ENCODE assay signal across 23 cellular contexts in the genomic region with DNA sequence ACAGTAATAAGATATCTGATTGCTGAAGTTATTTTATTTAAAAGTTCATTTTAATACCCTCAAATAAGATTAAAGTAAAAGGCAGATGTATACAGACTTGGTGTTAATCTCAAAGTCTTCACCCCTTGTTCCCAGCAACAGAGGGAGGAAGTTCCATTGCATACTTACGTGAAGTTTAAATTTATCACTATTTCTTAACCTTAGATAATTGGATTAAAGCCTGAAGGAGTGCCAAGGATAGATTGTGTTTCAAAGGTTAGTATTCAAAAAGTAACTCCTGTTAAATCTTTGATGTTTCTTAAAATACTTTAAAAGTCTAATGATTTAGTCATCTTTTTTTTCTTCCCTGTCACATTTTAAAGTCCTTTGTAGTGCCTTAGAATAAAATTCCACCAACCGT.
"Had no signal": no experiment of that assay in that cellular context is flagged by ENCODE, and none has a peak within 500 bp of the region (broad histone marks: within the 10 kb centered on the region; RNA-seq: fewer than 3 reads in every experiment).

No MANE protein-coding gene starts in this region.

- H3K36me3 ChIP-seq: prostate gland had no signal

- H3K27ac Mint-ChIP-seq: activated naive CD8-positive, alpha-beta T cell; activated T-cell treated with anti-CD3 and anti-CD28 coated beads, Interleukin-2, amount 50 U/mL, for 24 hours; activated T-helper 2 cell treated with anti-CD3 and anti-CD28 coated beads, Interferon-gamma antibody, Interleukin-2, Interleukin-4, amounts not matched to agents 10 μg/mL and 5 μg/mL and 100 μg/mL, durations not matched to agents 14 hours and 24 hours and 36 hours; naive thymus-derived CD8-positive, alpha-beta T cell; T-cell; T-helper 2 cell treated with Interferon-gamma antibody and Interleukin-4, amounts not matched to agents 5 μg/mL and 100 μg/mL, for 36 hours had no signal

- H3K4me3 ChIP-seq: adrenal gland, coronary artery, esophagus squamous epithelium, heart left ventricle, lung, prostate gland, right atrium auricular region, upper lobe of right lung had no signal

- DNase-seq: activated CD4-positive, alpha-beta T cell treated with anti-CD3 and anti-CD28 coated beads for 1 hour; activated CD4-positive, alpha-beta T cell treated with anti-CD3 and anti-CD28 coated beads, Interleukin-2, amount 50 U/mL, for 4 hours; activated CD8-positive, alpha-beta memory T cell treated with anti-CD3 and anti-CD28 coated beads for 24 hours; activated CD8-positive, alpha-beta memory T cell treated with anti-CD3 and anti-CD28 coated beads, Interleukin-2, amount 50 U/mL, for 4 hours; activated naive CD4-positive, alpha-beta T cell; activated T-cell treated with anti-CD3 and anti-CD28 coated beads, Interleukin-2, amount 50 U/mL, for 24 hours; endodermal cell; esophagus squamous epithelium; heart left ventricle; islet precursor cell; naive thymus-derived CD8-positive, alpha-beta T cell; stimulated activated CD4-positive, alpha-beta T cell treated with anti-CD3 and anti-CD28 coated beads, Interleukin-4, amount 100 ng/mL, for 24 hours; stimulated activated naive CD8-positive, alpha-beta T cell treated with anti-CD3 and anti-CD28 coated beads, Interleukin-15, Interleukin-2, amounts not matched to agents 100 U/mL and 50 U/mL, for 24 hours; T-cell; upper lobe of right lung had no signal

- H3K27me3 Mint-ChIP-seq: activated naive CD8-positive, alpha-beta T cell; activated T-cell treated with anti-CD3 and anti-CD28 coated beads, Interleukin-2, amount 50 U/mL, for 24 hours; naive thymus-derived CD8-positive, alpha-beta T cell; T-cell had no signal

- H3K4me1 ChIP-seq: adrenal gland, esophagus squamous epithelium, heart left ventricle, prostate gland, right atrium auricular region, upper lobe of right lung had no signal

- H3K4me1 Mint-ChIP-seq: endodermal cell, T-cell had no signal

- H3K4me3 Mint-ChIP-seq: activated naive CD8-positive, alpha-beta T cell; activated T-cell treated with anti-CD3 and anti-CD28 coated beads, Interleukin-2, amount 50 U/mL, for 24 hours; endodermal cell; naive thymus-derived CD8-positive, alpha-beta T cell; T-cell; T-helper 2 cell treated with Interferon-gamma antibody and Interleukin-4, amounts not matched to agents 5 μg/mL and 100 μg/mL, for 36 hours had no signal

- H3K9me3 ChIP-seq: adrenal gland, esophagus squamous epithelium, heart left ventricle, prostate gland, right atrium auricular region, upper lobe of right lung had no signal

- H3K27me3 ChIP-seq: adrenal gland, esophagus squamous epithelium, heart left ventricle, right atrium auricular region, upper lobe of right lung had no signal
